8 cellular contexts compared by ENCODE assay signal in genomic region chr3:16888785-16889607, GRCh38. TPM values are rescaled to one million over a fixed set of nuclear protein-coding genes. Genes with fewer than 3 reads are reported as not detected.
DNase-seq lines count a peak whose midpoint lies in the region; ATAC-seq, FAIRE-seq and TF ChIP-seq lines count a peak whose summit lies in the region.

No MANE protein-coding gene starts in this region.

- H3K27ac Mint-ChIP-seq in CD4-positive, alpha-beta memory T cell = peak overlapping the region; percentile 93 to 98 (median 96)
- H3K27ac Mint-ChIP-seq in central memory CD8-positive, alpha-beta T cell (ENCODE audit: low read depth) = peak overlapping the region; percentile 94

- H3K9me3 ChIP-seq in CD4-positive, alpha-beta memory T cell (ENCODE audit: control insufficient read depth in 1 of 2, low read length in 2 of 2) = no peaks in the 10 kb centered on the region

- no peaks in the 10 kb centered on the region for H3K27me3 ChIP-seq in CD4-positive, alpha-beta memory T cell (ENCODE audit: insufficient read depth, low read length)

- DNase-seq in CD4-positive, alpha-beta memory T cell = peak; percentile 40 to 66 (median 47)
- DNase-seq in central memory CD8-positive, alpha-beta T cell (ENCODE audit: low spot score in 2 of 2) = no peak
- no peak for DNase-seq in NCI-H2227 treated with DMSO at 0.1 percent for 48 hours (lab: John Stamatoyannopoulos, UW)
- DNase-seq in RCC 7860 (ENCODE audit: low spot score) = no peak
- DNase-seq in NCI-H69 (lab: John Stamatoyannopoulos, UW) = no peak
- no peak for DNase-seq in D721Med (ENCODE audit: insufficient read length, low spot score)

- TF ChIP-seq CTCF in D721Med (IDR thresholded peaks at IDR 0.05; ENCODE audit: insufficient read depth, missing control alignments) = no peak

- intact Hi-C loops in CD4-positive, alpha-beta memory T cell (cut with micrococcal nuclease) = loop anchor here (1.0 to 5.0 kb wide), 4 partner anchors 12 to 263 kb away; no protein-coding TSS in a partner anchor

- POLR2A ChIA-PET in CD4-positive, alpha-beta memory T cell (lab: Charles Lee; ENCODE audit: partially characterized antibody) = interaction anchor here (0.6 to 9.5 kb wide), 8 partner anchors 12 to 147 kb away, joined by 3 to 180 read pairs (median 4); no protein-coding TSS in a partner anchor

- ATAC-seq in GM19397 (IDR thresholded peaks at IDR 0.05; ENCODE audit: unreplicated experiment) = peak; percentile 28
- ATAC-seq in HG03432 (IDR thresholded peaks at IDR 0.05; ENCODE audit: unreplicated experiment) = peak; percentile 48
- ATAC-seq in central memory CD8-positive, alpha-beta T cell (replicated peaks; ENCODE audit: extremely low read depth, poor library complexity, severe bottlenecking) = peak; percentile 34

- H3K4me3 Mint-ChIP-seq in CD4-positive, alpha-beta memory T cell = peak overlapping the region; percentile 95 to 99 (median 97)
- H3K4me3 Mint-ChIP-seq in central memory CD8-positive, alpha-beta T cell = peak overlapping the region; percentile 95

- no peaks in the 10 kb centered on the region for H3K9me3 Mint-ChIP-seq in CD4-positive, alpha-beta memory T cell
- H3K9me3 Mint-ChIP-seq in central memory CD8-positive, alpha-beta T cell = no peaks in the 10 kb centered on the region

- peaks cover 58 to 86% (median 67%) of the 10 kb centered on the region in 4 donors for H3K4me1 Mint-ChIP-seq in CD4-positive, alpha-beta memory T cell
- peaks cover 75% of the 10 kb centered on the region for H3K4me1 Mint-ChIP-seq in central memory CD8-positive, alpha-beta T cell

- peak overlapping the region; percentile 87 for H3K27ac ChIP-seq in CD4-positive, alpha-beta memory T cell (ENCODE audit: low read depth, low read length)

- no peak for FAIRE-seq in RCC 7860 (lab: Jason Lieb, UNC)
- FAIRE-seq in D721Med (lab: Jason Lieb, UNC) = no peak

- peaks cover 0 to 27% of the 10 kb centered on the region in 2 donors for H3K36me3 Mint-ChIP-seq in CD4-positive, alpha-beta memory T cell
- peaks cover 17% of the 10 kb centered on the region for H3K36me3 Mint-ChIP-seq in central memory CD8-positive, alpha-beta T cell (ENCODE audit: insufficient read depth)

- no peaks in the 10 kb centered on the region for H3K27me3 Mint-ChIP-seq in CD4-positive, alpha-beta memory T cell
- H3K27me3 Mint-ChIP-seq in central memory CD8-positive, alpha-beta T cell = no peaks in the 10 kb centered on the region

- H3K4me3 ChIP-seq in CD4-positive, alpha-beta memory T cell (ENCODE audit: low read length in 2 of 2) = peak overlapping the region; percentile 49 to 96

- CTCF ChIA-PET in CD4-positive, alpha-beta memory T cell (lab: Charles Lee; ENCODE audit: partially characterized antibody) = interaction anchor here (0.8 to 3.2 kb wide), 6 partner anchors 11 to 136 kb away, joined by 3 to 9 read pairs (median 3); no protein-coding TSS in a partner anchor

- peaks cover 71% of the 10 kb centered on the region for H3K4me1 ChIP-seq in CD4-positive, alpha-beta memory T cell (ENCODE audit: insufficient read depth, low read length)

- H3K36me3 ChIP-seq in CD4-positive, alpha-beta memory T cell (ENCODE audit: insufficient read depth, low read length) = no peaks in the 10 kb centered on the region

RNA-seq across cellular contexts. Expression of gene PLCL2, which starts 4.2 kb away (rescaled TPM):
- total RNA-seq in CD4-positive, alpha-beta memory T cell = 10 to 100 TPM; 67.1 to 69.1 TPM
- polyA plus RNA-seq in CD4-positive, alpha-beta memory T cell = 10 to 100 TPM; 64.5 to 89.4 TPM

Comparison
In these comparisons a context has a peak if more than half of its experiments do, and no peak if none do; other contexts are left out.
1. DNase-seq: peak in CD4-positive, alpha-beta memory T cell (5 of 5); none in central memory CD8-positive, alpha-beta T cell (0 of 2), NCI-H2227 treated with DMSO at 0.1 percent for 48 hours (single experiment), RCC 7860 (single experiment), NCI-H69 (single experiment) and D721Med (single experiment).
2. Peak in every context shown above with its lines, with median percentiles within 50 percentile points of each other: ATAC-seq.